ENCODE assay signal across 36 cellular contexts in the genomic region with DNA sequence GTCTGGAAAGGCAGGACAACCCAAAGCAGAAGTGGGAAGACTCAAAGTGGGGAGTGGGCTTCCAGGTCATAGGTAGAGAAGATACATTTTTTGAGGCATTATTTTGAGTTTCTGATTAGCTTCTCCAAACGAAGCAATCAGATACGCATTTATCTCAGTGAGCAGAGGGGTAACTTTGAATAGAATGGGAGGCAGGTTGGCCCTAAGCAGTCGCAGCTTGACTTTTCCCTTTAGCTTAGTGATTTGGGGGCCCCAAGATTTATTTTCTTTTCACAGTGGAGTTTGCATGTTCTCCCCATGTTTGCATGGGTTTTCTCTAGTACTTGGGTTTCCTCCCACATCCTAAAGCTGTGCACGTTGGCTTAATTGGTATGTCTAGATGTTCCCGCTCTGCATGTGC.
"Had no signal": no experiment of that assay in that cellular context is flagged by ENCODE, and none has a peak within 500 bp of the region (broad histone marks: within the 10 kb centered on the region; RNA-seq: fewer than 3 reads in every experiment).

No MANE protein-coding gene starts in this region.

- H3K4me3 Mint-ChIP-seq: activated CD4-positive, alpha-beta memory T cell treated with anti-CD3 and anti-CD28 coated beads, Interleukin-2, amount 10 ng/mL, durations not matched to agents 7 days and 5 days; activated CD4-positive, alpha-beta T cell treated with anti-CD3 and anti-CD28 coated beads for 36 hours; activated CD4-positive, alpha-beta T cell treated with anti-CD3 and anti-CD28 coated beads, Interleukin-2, amount 10 ng/mL, durations not matched to agents 7 days and 5 days; activated CD8-positive, alpha-beta memory T cell treated with anti-CD3 and anti-CD28 coated beads, Interleukin-2, amount 10 ng/mL, durations not matched to agents 7 days and 5 days; activated CD8-positive, alpha-beta T cell treated with anti-CD3 and anti-CD28 coated beads, Interleukin-2, amount 10 ng/mL, durations not matched to agents 7 days and 5 days; activated naive CD4-positive, alpha-beta T cell treated with anti-CD3 and anti-CD28 coated beads, Interleukin-2, amount 10 ng/mL, durations not matched to agents 7 days and 5 days; activated naive CD4-positive, alpha-beta T cell treated with anti-CD3 and anti-CD28 coated beads, Interleukin-2, amount 50 U/mL, for 24 hours; activated naive CD8-positive, alpha-beta T cell; activated naive CD8-positive, alpha-beta T cell treated with anti-CD3 and anti-CD28 coated beads, Interleukin-2, amount 10 ng/mL, durations not matched to agents 7 days and 5 days; activated naive CD8-positive, alpha-beta T cell treated with anti-CD3 and anti-CD28 coated beads, Interleukin-2, amount 50 U/mL, for 24 hours; activated T-cell treated with anti-CD3 and anti-CD28 coated beads, Interleukin-2, amount 50 U/mL, for 24 hours; central memory CD8-positive, alpha-beta T cell; T-helper 1 cell treated with Interleukin-12 subunit alpha and Interleukin-12 subunit beta and Interleukin-4 antibody, amounts not matched to agents 30 μg/mL and 1 μg/mL, for 36 hours; T-helper 2 cell treated with Interferon-gamma antibody and Interleukin-4, amounts not matched to agents 5 μg/mL and 100 μg/mL, for 36 hours had no signal

- H3K27me3 ChIP-seq: body of pancreas, brain microvascular endothelial cell, cardiac muscle cell had no signal

- H3K4me3 ChIP-seq: body of pancreas, cardiac muscle cell had no signal

- DNase-seq: activated CD4-positive, alpha-beta memory T cell treated with anti-CD3 and anti-CD28 coated beads, Interleukin-2, amount 10 ng/mL, durations not matched to agents 7 days and 5 days; activated CD4-positive, alpha-beta T cell treated with anti-CD3 and anti-CD28 coated beads for 1 hour; activated CD4-positive, alpha-beta T cell treated with anti-CD3 and anti-CD28 coated beads for 36 hours; activated CD4-positive, alpha-beta T cell treated with anti-CD3 and anti-CD28 coated beads for 48 hours; activated CD4-positive, alpha-beta T cell treated with anti-CD3 and anti-CD28 coated beads, Interleukin-2, amount 10 ng/mL, durations not matched to agents 7 days and 5 days; activated CD4-positive, alpha-beta T cell treated with anti-CD3 and anti-CD28 coated beads, Interleukin-2, amount 50 U/mL, for 48 hours; activated CD4-positive, CD25-positive, alpha-beta regulatory T cell; activated CD8-positive, alpha-beta memory T cell treated with anti-CD3 and anti-CD28 coated beads for 24 hours; activated CD8-positive, alpha-beta memory T cell treated with anti-CD3 and anti-CD28 coated beads, Interleukin-2, amount 10 ng/mL, durations not matched to agents 7 days and 5 days; activated CD8-positive, alpha-beta memory T cell treated with anti-CD3 and anti-CD28 coated beads, Interleukin-2, amount 50 U/mL, for 48 hours; activated CD8-positive, alpha-beta T cell treated with anti-CD3 and anti-CD28 coated beads, Interleukin-2, amount 10 ng/mL, durations not matched to agents 7 days and 5 days; activated effector memory CD4-positive, alpha-beta T cell treated with Interleukin-2 at 50 U/mL for 16 hours; activated gamma-delta T cell; activated naive CD4-positive, alpha-beta T cell treated with anti-CD3 and anti-CD28 coated beads, Interleukin-2, amount 10 ng/mL, durations not matched to agents 7 days and 5 days; activated naive CD4-positive, alpha-beta T cell treated with Interleukin-2 at 50 U/mL for 16 hours; activated naive CD8-positive, alpha-beta T cell treated with anti-CD3 and anti-CD28 coated beads, Interleukin-2, amount 10 ng/mL, durations not matched to agents 7 days and 5 days; activated naive CD8-positive, alpha-beta T cell treated with anti-CD3 and anti-CD28 coated beads, Interleukin-2, amount 50 U/mL, for 24 hours; activated T-cell treated with anti-CD3 and anti-CD28 coated beads, Interleukin-2, amount 50 U/mL, for 24 hours; activated T-cell treated with anti-CD3 and anti-CD28 coated beads, Interleukin-2, amount 50 U/mL, for 48 hours; amniotic stem cell; aorta; body of pancreas; brain microvascular endothelial cell; caudate nucleus; cerebellar nuclear complex; T-helper 1 cell; T-helper 2 cell; T-helper 9 cell had no signal

- H3K36me3 ChIP-seq: brain microvascular endothelial cell, cardiac muscle cell had no signal

- H3K4me1 Mint-ChIP-seq: activated CD4-positive, alpha-beta memory T cell treated with anti-CD3 and anti-CD28 coated beads, Interleukin-2, amount 10 ng/mL, durations not matched to agents 7 days and 5 days; activated CD4-positive, alpha-beta T cell treated with anti-CD3 and anti-CD28 coated beads for 36 hours; activated CD4-positive, alpha-beta T cell treated with anti-CD3 and anti-CD28 coated beads, Interleukin-2, amount 10 ng/mL, durations not matched to agents 7 days and 5 days; activated CD8-positive, alpha-beta memory T cell treated with anti-CD3 and anti-CD28 coated beads, Interleukin-2, amount 10 ng/mL, durations not matched to agents 7 days and 5 days; activated naive CD4-positive, alpha-beta T cell treated with anti-CD3 and anti-CD28 coated beads, Interleukin-2, amount 10 ng/mL, durations not matched to agents 7 days and 5 days; activated naive CD4-positive, alpha-beta T cell treated with anti-CD3 and anti-CD28 coated beads, Interleukin-2, amount 50 U/mL, for 24 hours; activated naive CD8-positive, alpha-beta T cell treated with anti-CD3 and anti-CD28 coated beads, Interleukin-2, amount 10 ng/mL, durations not matched to agents 7 days and 5 days; activated naive CD8-positive, alpha-beta T cell treated with anti-CD3 and anti-CD28 coated beads, Interleukin-2, amount 50 U/mL, for 24 hours; central memory CD8-positive, alpha-beta T cell had no signal

- H3K27ac Mint-ChIP-seq: activated CD4-positive, alpha-beta memory T cell treated with anti-CD3 and anti-CD28 coated beads, Interleukin-2, amount 10 ng/mL, durations not matched to agents 7 days and 5 days; activated CD4-positive, alpha-beta T cell treated with anti-CD3 and anti-CD28 coated beads for 36 hours; activated CD4-positive, alpha-beta T cell treated with anti-CD3 and anti-CD28 coated beads, Interleukin-2, amount 10 ng/mL, durations not matched to agents 7 days and 5 days; activated CD8-positive, alpha-beta memory T cell treated with anti-CD3 and anti-CD28 coated beads, Interleukin-2, amount 10 ng/mL, durations not matched to agents 7 days and 5 days; activated CD8-positive, alpha-beta T cell treated with anti-CD3 and anti-CD28 coated beads, Interleukin-2, amount 10 ng/mL, durations not matched to agents 7 days and 5 days; activated naive CD4-positive, alpha-beta T cell treated with anti-CD3 and anti-CD28 coated beads, Interleukin-2, amount 10 ng/mL, durations not matched to agents 7 days and 5 days; activated naive CD4-positive, alpha-beta T cell treated with anti-CD3 and anti-CD28 coated beads, Interleukin-2, amount 50 U/mL, for 24 hours; activated naive CD8-positive, alpha-beta T cell; activated naive CD8-positive, alpha-beta T cell treated with anti-CD3 and anti-CD28 coated beads, Interleukin-2, amount 10 ng/mL, durations not matched to agents 7 days and 5 days; activated naive CD8-positive, alpha-beta T cell treated with anti-CD3 and anti-CD28 coated beads, Interleukin-2, amount 50 U/mL, for 24 hours; activated T-cell treated with anti-CD3 and anti-CD28 coated beads, Interleukin-2, amount 50 U/mL, for 24 hours; activated T-helper 2 cell treated with anti-CD3 and anti-CD28 coated beads, Interferon-gamma antibody, Interleukin-2, Interleukin-4, amounts not matched to agents 10 μg/mL and 5 μg/mL and 100 μg/mL, durations not matched to agents 14 hours and 24 hours and 36 hours; T-helper 1 cell treated with Interleukin-12 subunit alpha and Interleukin-12 subunit beta and Interleukin-4 antibody, amounts not matched to agents 30 μg/mL and 1 μg/mL, for 36 hours; T-helper 2 cell treated with Interferon-gamma antibody and Interleukin-4, amounts not matched to agents 5 μg/mL and 100 μg/mL, for 36 hours had no signal

- ATAC-seq: activated CD4-positive, alpha-beta T cell treated with anti-CD3 and anti-CD28 coated beads for 36 hours; activated CD8-positive, alpha-beta memory T cell treated with anti-CD3 and anti-CD28 coated beads, Interleukin-2, amount 10 ng/mL, durations not matched to agents 7 days and 5 days; activated CD8-positive, alpha-beta T cell treated with anti-CD3 and anti-CD28 coated beads, Interleukin-2, amount 10 ng/mL, durations not matched to agents 7 days and 5 days; activated naive CD8-positive, alpha-beta T cell treated with anti-CD3 and anti-CD28 coated beads, Interleukin-2, amount 50 U/mL, for 24 hours; body of pancreas had no signal

- H3K9me3 Mint-ChIP-seq: activated CD4-positive, alpha-beta memory T cell treated with anti-CD3 and anti-CD28 coated beads, Interleukin-2, amount 10 ng/mL, durations not matched to agents 7 days and 5 days; activated CD4-positive, alpha-beta T cell treated with anti-CD3 and anti-CD28 coated beads, Interleukin-2, amount 10 ng/mL, durations not matched to agents 7 days and 5 days; activated naive CD4-positive, alpha-beta T cell treated with anti-CD3 and anti-CD28 coated beads, Interleukin-2, amount 10 ng/mL, durations not matched to agents 7 days and 5 days; activated naive CD4-positive, alpha-beta T cell treated with anti-CD3 and anti-CD28 coated beads, Interleukin-2, amount 50 U/mL, for 24 hours; activated naive CD8-positive, alpha-beta T cell treated with anti-CD3 and anti-CD28 coated beads, Interleukin-2, amount 10 ng/mL, durations not matched to agents 7 days and 5 days; activated naive CD8-positive, alpha-beta T cell treated with anti-CD3 and anti-CD28 coated beads, Interleukin-2, amount 50 U/mL, for 24 hours; activated T-cell treated with anti-CD3 and anti-CD28 coated beads, Interleukin-2, amount 50 U/mL, for 24 hours; activated T-helper 2 cell treated with anti-CD3 and anti-CD28 coated beads, Interferon-gamma antibody, Interleukin-2, Interleukin-4, amounts not matched to agents 10 μg/mL and 5 μg/mL and 100 μg/mL, durations not matched to agents 14 hours and 24 hours and 36 hours; central memory CD8-positive, alpha-beta T cell; T-helper 1 cell treated with Interleukin-12 subunit alpha and Interleukin-12 subunit beta and Interleukin-4 antibody, amounts not matched to agents 30 μg/mL and 1 μg/mL, for 36 hours; T-helper 2 cell treated with Interferon-gamma antibody and Interleukin-4, amounts not matched to agents 5 μg/mL and 100 μg/mL, for 36 hours had no signal

- H3K4me1 ChIP-seq: body of pancreas had no signal

- H3K27ac ChIP-seq: body of pancreas, brain microvascular endothelial cell, cardiac muscle cell, VCaP had no signal

- H3K36me3 Mint-ChIP-seq: activated CD8-positive, alpha-beta memory T cell treated with anti-CD3 and anti-CD28 coated beads, Interleukin-2, amount 10 ng/mL, durations not matched to agents 7 days and 5 days; activated naive CD4-positive, alpha-beta T cell treated with anti-CD3 and anti-CD28 coated beads, Interleukin-2, amount 10 ng/mL, durations not matched to agents 7 days and 5 days; activated naive CD4-positive, alpha-beta T cell treated with anti-CD3 and anti-CD28 coated beads, Interleukin-2, amount 50 U/mL, for 24 hours; activated naive CD8-positive, alpha-beta T cell; activated naive CD8-positive, alpha-beta T cell treated with anti-CD3 and anti-CD28 coated beads, Interleukin-2, amount 10 ng/mL, durations not matched to agents 7 days and 5 days had no signal

- H3K9me3 ChIP-seq: body of pancreas had no signal

- H3K27me3 Mint-ChIP-seq: activated CD4-positive, alpha-beta memory T cell treated with anti-CD3 and anti-CD28 coated beads, Interleukin-2, amount 10 ng/mL, durations not matched to agents 7 days and 5 days; activated CD4-positive, alpha-beta T cell treated with anti-CD3 and anti-CD28 coated beads, Interleukin-2, amount 10 ng/mL, durations not matched to agents 7 days and 5 days; activated naive CD4-positive, alpha-beta T cell treated with anti-CD3 and anti-CD28 coated beads, Interleukin-2, amount 10 ng/mL, durations not matched to agents 7 days and 5 days; activated naive CD4-positive, alpha-beta T cell treated with anti-CD3 and anti-CD28 coated beads, Interleukin-2, amount 50 U/mL, for 24 hours; activated naive CD8-positive, alpha-beta T cell; activated naive CD8-positive, alpha-beta T cell treated with anti-CD3 and anti-CD28 coated beads, Interleukin-2, amount 10 ng/mL, durations not matched to agents 7 days and 5 days; activated naive CD8-positive, alpha-beta T cell treated with anti-CD3 and anti-CD28 coated beads, Interleukin-2, amount 50 U/mL, for 24 hours; central memory CD8-positive, alpha-beta T cell had no signal
